Comparison of ENCODE assay signal across 9 cellular contexts in the genomic region with DNA sequence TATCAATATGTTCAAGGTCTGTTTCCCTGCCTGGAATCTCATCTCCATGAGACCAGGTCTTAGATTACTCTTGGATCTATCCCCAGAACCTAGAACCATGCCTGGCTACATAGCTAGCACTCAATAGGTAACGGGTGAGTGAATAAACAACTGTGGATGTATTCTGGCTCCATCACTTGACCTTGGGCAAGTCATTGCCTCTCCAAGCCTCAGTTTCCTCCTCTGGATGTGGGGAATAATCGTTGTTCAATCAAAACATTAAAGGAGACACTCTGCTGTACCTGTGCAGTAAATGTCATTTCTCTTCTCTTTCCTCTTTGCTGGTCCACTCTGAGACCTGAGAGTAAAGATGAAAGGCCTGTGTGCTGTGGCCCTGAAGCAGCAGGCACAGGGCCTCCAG.
"Had no signal": no experiment of that assay in that cellular context is flagged by ENCODE, and none has a peak within 500 bp of the region (broad histone marks: within the 10 kb centered on the region; RNA-seq: fewer than 3 reads in every experiment).

No MANE protein-coding gene starts in this region.

- H3K36me3 ChIP-seq: HAP-1 had no signal

- H3K27ac ChIP-seq: GM23248, HL-60 had no signal

- H3K4me1 Mint-ChIP-seq: IgD-negative memory B cell had no signal

- H3K36me3 Mint-ChIP-seq: IgD-negative memory B cell had no signal

- H3K9me3 ChIP-seq: HAP-1 had no signal

- H3K4me3 ChIP-seq: GM23248, HAP-1 had no signal

- DNase-seq: GM23248, GOT3, H7, HFFc6 had no signal

- H3K9me3 Mint-ChIP-seq: IgD-negative memory B cell had no signal

- H3K4me1 ChIP-seq: HAP-1 had no signal

- H3K27ac Mint-ChIP-seq: HFFc6 had no signal

- ATAC-seq: HCT116, HepG2 had no signal

- H3K9ac ChIP-seq: GM23248 had no signal

- H2AFZ ChIP-seq: GM23248 had no signal

- H3K4me3 Mint-ChIP-seq: HFFc6, IgD-negative memory B cell had no signal
